ENCODE assay signal across 7 cellular contexts in the genomic region with DNA sequence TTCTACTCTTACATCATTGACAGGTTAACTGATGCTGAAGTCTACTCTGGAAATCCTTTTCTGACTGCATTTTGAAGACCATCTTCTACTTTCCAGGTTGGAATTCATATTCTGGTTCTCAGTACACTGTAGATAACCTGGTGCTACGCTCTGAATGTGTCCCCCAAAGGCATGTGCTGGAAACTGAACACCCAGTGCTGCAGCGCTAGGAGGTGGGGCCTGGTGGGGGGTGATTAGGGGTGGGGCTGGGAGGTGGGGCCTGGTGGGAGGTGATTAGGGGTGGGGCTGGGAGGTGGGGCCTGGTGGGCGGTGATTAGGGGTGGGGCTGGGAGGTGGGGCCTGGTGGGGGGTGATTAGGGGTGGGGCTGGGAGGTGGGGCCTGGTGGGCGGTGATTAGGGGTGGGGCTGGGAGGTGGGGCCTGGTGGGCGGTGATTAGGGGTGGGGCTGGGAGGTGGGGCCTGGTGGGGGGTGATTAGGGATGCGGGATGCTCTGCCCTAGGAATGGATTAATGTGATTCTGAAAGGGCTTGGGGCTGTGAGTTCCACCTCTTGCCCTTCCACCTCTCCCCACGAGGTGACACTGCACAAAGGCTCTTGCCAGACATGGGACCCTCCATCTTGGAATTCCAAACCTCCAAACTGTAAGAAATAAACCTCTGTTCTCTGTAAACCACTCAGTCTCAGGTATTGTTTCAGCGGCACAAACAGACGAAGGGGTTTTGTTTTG. TPM values are rescaled to one million over a fixed set of nuclear protein-coding genes. Genes with fewer than 3 reads are reported as not detected.
A peak's percentile ranks its signal among the peaks of the same experiment; 100 is the strongest.
DNase-seq lines count a peak whose midpoint lies in the region; ATAC-seq, FAIRE-seq and TF ChIP-seq lines count a peak whose summit lies in the region.
"Not testable (repeated sequence)": the region's sequence is repeated elsewhere in the genome, so short reads cannot be mapped to it uniquely, and the experiment has no call there.

No MANE protein-coding gene starts in this region.

- not testable (repeated sequence) for H3K9me3 Mint-ChIP-seq in CD8-positive, alpha-beta T cell

- peaks cover 74% of the 10 kb centered on the region for H3K4me1 Mint-ChIP-seq in CD8-positive, alpha-beta T cell (ENCODE audit: low read depth)

- CTCF ChIA-PET in CD8-positive, alpha-beta T cell (lab: Charles Lee); HEK293T (lab: Yijun Ruan, JAX); GM12878 (lab: Yijun Ruan, JAX): not testable (repeated sequence)

- TF ChIP-seq RAD21 in GM12878 (IDR thresholded peaks at IDR 0.05; ENCODE audit: insufficient read depth, low read depth, low read length): not testable (repeated sequence)

- H3K27ac Mint-ChIP-seq in CD8-positive, alpha-beta T cell: not testable (repeated sequence)

- H2AFZ ChIP-seq in GM12878 (ENCODE audit: control insufficient read depth, low read depth, low read length): not testable (repeated sequence)

- H3K27ac ChIP-seq in CD8-positive, alpha-beta T cell (ENCODE audit: low read depth, low read length); GM12878 (ENCODE audit: control insufficient read depth, insufficient read depth); kidney (ENCODE audit: low read depth in 2 of 2, low read length in 2 of 2): not testable (repeated sequence)

- FAIRE-seq in GM12878 (lab: Jason Lieb, UNC); kidney (lab: Jason Lieb, UNC): not testable (repeated sequence)

- H3K36me3 ChIP-seq in CD8-positive, alpha-beta T cell (ENCODE audit: insufficient read depth, low read length); GM12878 (ENCODE audit: control insufficient read depth in 2 of 2, insufficient read depth in 2 of 2, low read length in 1 of 2); kidney (ENCODE audit: control insufficient read depth in 1 of 2, insufficient read depth in 2 of 2, low read length in 2 of 2): not testable (repeated sequence)

- intact Hi-C loops in CD8-positive, alpha-beta T cell (cut with DNase I, micrococcal nuclease); GM12878 (cut with micrococcal nuclease; ENCODE audit: unreplicated experiment); kidney (cut with DNase I): not testable (repeated sequence)
- intact Hi-C loops in Right ventricle myocardium inferior (cut with DNase I): loop anchor here (10.0 kb wide), 1 partner anchor 58 kb away; no protein-coding TSS in a partner anchor

- TF ChIP-seq CTCF in CD8-positive, alpha-beta T cell (IDR thresholded peaks at IDR 0.05); GM12878 (IDR thresholded peaks at IDR 0.05 in 2 of 3, conservative IDR thresholded peaks at IDR 0.05 in 1 of 3; ENCODE audit: control insufficient read depth in 2 of 3, extremely low read depth in 1 of 3, insufficient read depth in 1 of 3, low read depth in 3 of 3, low read length in 3 of 3); kidney (IDR thresholded peaks at IDR 0.05; ENCODE audit: borderline replicate concordance, extremely low read depth, insufficient read depth): not testable (repeated sequence)

- H3K4me2 ChIP-seq in GM12878 (ENCODE audit: control insufficient read depth, insufficient read depth): not testable (repeated sequence)

- peak; percentile 60 for ATAC-seq in CD8-positive, alpha-beta T cell
- peak; percentile 39; the same call in 1 of the 3 replicates for ATAC-seq in GM12878
- ATAC-seq in Right ventricle myocardium inferior: not testable (repeated sequence)

- peak in 1 of 7 experiments; percentile 38 for DNase-seq in CD8-positive, alpha-beta T cell
- DNase-seq in HEK293T (ENCODE audit: extremely low spot score) (peak; percentile 41), NCI-H526 treated with DMSO at 0.1 percent for 48 hours (lab: John Stamatoyannopoulos, UW) (peak; percentile 12), SK-MEL-5 (ENCODE audit: low read depth, low spot score) (peak; percentile 37), Right ventricle myocardium inferior (ENCODE audit: missing footprints) (peak; percentile 11), kidney (peak; percentile 18)
- not testable (repeated sequence) for DNase-seq in GM12878 (ENCODE audit: low read depth, low spot score)

- POLR2A ChIA-PET in CD8-positive, alpha-beta T cell (lab: Charles Lee); HEK293T (lab: Yijun Ruan, JAX); GM12878 (lab: Charles Lee): not testable (repeated sequence)

- not testable (repeated sequence) for H3K4me3 Mint-ChIP-seq in CD8-positive, alpha-beta T cell

- TF ChIP-seq POLR2A in GM12878 (IDR thresholded peaks at IDR 0.05; ENCODE audit: low read depth, low read length): not testable (repeated sequence)

- SMC1A ChIA-PET in GM12878 (lab: Charles Lee; ENCODE audit: uncharacterized antibody, unreplicated experiment): not testable (repeated sequence)

- RAD21 ChIA-PET in GM12878 (lab: Charles Lee; ENCODE audit: unreplicated experiment): not testable (repeated sequence)

- not testable (repeated sequence) for H4K20me1 ChIP-seq in GM12878 (ENCODE audit: control insufficient read depth, insufficient read depth)

- H3K36me3 Mint-ChIP-seq in CD8-positive, alpha-beta T cell: peaks cover 12% of the 10 kb centered on the region

- TF ChIP-seq EP300 in GM12878 (IDR thresholded peaks at IDR 0.05; ENCODE audit: borderline replicate concordance in 1 of 2, control insufficient read depth in 1 of 2, low read depth in 2 of 2, low read length in 2 of 2): not testable (repeated sequence)

- H3K27me3 ChIP-seq in CD8-positive, alpha-beta T cell (ENCODE audit: insufficient read depth, low read length); GM12878 (replicated peaks in 1 of 2; ENCODE audit: control insufficient read depth in 2 of 2, insufficient read depth in 2 of 2, low read length in 1 of 2): not testable (repeated sequence)

- not testable (repeated sequence) for H3K9me3 ChIP-seq in CD8-positive, alpha-beta T cell (ENCODE audit: low read length); GM12878 (replicated peaks; ENCODE audit: control insufficient read depth, insufficient read depth, low read length); kidney (ENCODE audit: control insufficient read depth in 1 of 2, low read length in 2 of 2)

- H3K9ac ChIP-seq in GM12878 (ENCODE audit: control insufficient read depth, insufficient read depth, low read length); kidney (ENCODE audit: low read length in 2 of 2): not testable (repeated sequence)

- H3K4me3 ChIP-seq in CD8-positive, alpha-beta T cell (ENCODE audit: low read depth, low read length); GM12878; kidney (ENCODE audit: low read length in 2 of 2): not testable (repeated sequence)

- WGBS in GM12878 (ENCODE audit: insufficient coverage, insufficient replicate concordance, low lambda C conversion rate, missing lambda C conversion rate): 83% methylated on average over 5 of the region's 9 CpGs

- H3K4me1 ChIP-seq in CD8-positive, alpha-beta T cell (ENCODE audit: insufficient read depth, low read length): peaks cover 49% of the 10 kb centered on the region
- not testable (repeated sequence) for H3K4me1 ChIP-seq in GM12878 (ENCODE audit: control insufficient read depth, insufficient read depth, low read length)
- H3K4me1 ChIP-seq in kidney (ENCODE audit: control insufficient read depth in 1 of 2, insufficient read depth in 1 of 2, low read depth in 1 of 2, low read length in 2 of 2): peaks cover 0 to 23% of the 10 kb centered on the region in 2 donors

- not testable (repeated sequence) for H3K27me3 Mint-ChIP-seq in CD8-positive, alpha-beta T cell (ENCODE audit: low read depth)

- not testable (repeated sequence) for H3K79me2 ChIP-seq in GM12878 (ENCODE audit: control insufficient read depth, insufficient read depth, low read length)

- in situ Hi-C loops in SK-MEL-5 (cut with HindIII; ENCODE audit: low pct_unique_long_range_greater_than_20kb, low sequenced_read_pairs); GM12878 (cut with MboI): not testable (repeated sequence)

- BruUV-seq in GM12878 (replicated peaks; lab: Mats Ljungman, UMichigan): not testable (repeated sequence)

RNA-seq across cellular contexts. Expression of gene MOB2, which starts 26.1 kb away (rescaled TPM):
- 10 to 100 TPM; 33.2 to 37.3 TPM for total RNA-seq in CD8-positive, alpha-beta T cell
- 18.0 and 22.5 TPM in 2 replicates for total RNA-seq in SK-MEL-5 (2014; rRNA removed; shearing (Covaris generic))
- polyA plus RNA-seq in SK-MEL-5 (2015; cell fraction: cytosol; rRNA removed): 16.1 and 18.0 TPM in 2 replicates
- 39.9 and 56.5 TPM in 2 replicates for polyA plus RNA-seq in SK-MEL-5 (2015; cell fraction: nucleus; rRNA removed)
- 18.9 and 20.5 TPM in 2 replicates for total RNA-seq in GM12878 (2013; cell fraction: nucleolus; rRNA removed)
- 12.2 and 12.9 TPM in 2 replicates for total RNA-seq in GM12878 (2014; rRNA removed)
- total RNA-seq in GM12878 (2014; rRNA removed; fragmentation: Illumina TruSeq; extraction: Trizol): 13.5 and 13.9 TPM in 2 replicates
- 15.1 and 17.3 TPM in 2 replicates for total RNA-seq in GM12878 (2021)
- 5.9 TPM for polyA plus RNA-seq in GM12878 (2011; ENCODE audit: low read depth)
- 21.8 and 34.6 TPM in 2 replicates for polyA plus RNA-seq in GM12878 (2011; rRNA removed)
- polyA plus RNA-seq in GM12878 (2011; cell fraction: cytosol; rRNA removed): 50.0 and 55.6 TPM in 2 replicates
- polyA plus RNA-seq in GM12878 (2011; cell fraction: nucleus; rRNA removed): 52.1 and 59.3 TPM in 2 replicates
- polyA plus RNA-seq in GM12878 (2012): 20.1 and 22.8 TPM in 2 replicates
- polyA plus RNA-seq in GM12878 (2014; fragmentation: Illumina TruSeq; extraction: Trizol): 12.6 and 21.1 TPM in 2 replicates
- under 1 TPM; 0.10 to 0.49 TPM for polyA plus RNA-seq in GM12878 (2014; fragmentation: Nextera tagmentation; extraction: Ambion mirVana)
- polyA plus RNA-seq in GM12878 (2014; rRNA removed): 19.1 and 21.9 TPM in 2 replicates
- polyA plus RNA-seq in GM12878 (2016; fragmentation: Nextera tagmentation; extraction: Ambion mirVana): 10 to 100 TPM; 15.8 to 17.6 TPM
- polyA minus RNA-seq in GM12878 (2011; rRNA and poly(A)+ RNA removed): 30.4 and 31.2 TPM in 2 replicates
- 8.6 and 9.0 TPM in 2 replicates for polyA minus RNA-seq in GM12878 (2011; cell fraction: cytosol; rRNA and poly(A)+ RNA removed)
- polyA minus RNA-seq in GM12878 (2011; cell fraction: nucleus; rRNA and poly(A)+ RNA removed): 11.4 and 19.9 TPM in 2 replicates
- total RNA-seq in Right ventricle myocardium inferior: 48.7 TPM
- 51.7 TPM for total RNA-seq in kidney
- 50.7 TPM for polyA plus RNA-seq in kidney (ENCODE audit: insufficient read depth, low read depth, low replicate concordance)

RNA-seq across cellular contexts. Expression of gene DUSP8, which starts 59.4 kb away (rescaled TPM):
- 100 to 1,000 TPM; 123 to 130 TPM for total RNA-seq in CD8-positive, alpha-beta T cell
- total RNA-seq in SK-MEL-5 (2014; rRNA removed; shearing (Covaris generic)): 0.48 and 0.85 TPM in 2 replicates
- polyA plus RNA-seq in SK-MEL-5 (2015; cell fraction: cytosol; rRNA removed): 3.2 and 3.3 TPM in 2 replicates
- 1.7 and 4.6 TPM in 2 replicates for polyA plus RNA-seq in SK-MEL-5 (2015; cell fraction: nucleus; rRNA removed)
- 0.17 and 0.58 TPM in 2 replicates for total RNA-seq in GM12878 (2013; cell fraction: nucleolus; rRNA removed)
- total RNA-seq in GM12878 (2014; rRNA removed) (not detected in 2 replicates), GM12878 (2014; rRNA removed; fragmentation: Illumina TruSeq; extraction: Trizol) (not detected in 2 replicates), GM12878 (2021) (0.21 and 0.38 TPM in 2 replicates), Right ventricle myocardium inferior (10.5 TPM), kidney (9.1 TPM)
- 0.30 TPM for polyA plus RNA-seq in GM12878 (2011; ENCODE audit: low read depth)
- polyA plus RNA-seq in GM12878 (2011; rRNA removed) (0.26 and 1.7 TPM in 2 replicates), GM12878 (2014; fragmentation: Illumina TruSeq; extraction: Trizol) (0.04 TPM in 1 of 2 replicates, not detected in the other), GM12878 (2014; fragmentation: Nextera tagmentation; extraction: Ambion mirVana) (not detected), GM12878 (2014; rRNA removed) (0.09 and 0.14 TPM in 2 replicates), GM12878 (2016; fragmentation: Nextera tagmentation; extraction: Ambion mirVana) (not detected), kidney (ENCODE audit: insufficient read depth, low read depth, low replicate concordance) (1.9 TPM)
- 1.1 and 1.7 TPM in 2 replicates for polyA plus RNA-seq in GM12878 (2011; cell fraction: cytosol; rRNA removed)
- 2.1 and 3.6 TPM in 2 replicates for polyA plus RNA-seq in GM12878 (2011; cell fraction: nucleus; rRNA removed)
- polyA plus RNA-seq in GM12878 (2012): 1.00 and 1.8 TPM in 2 replicates
- 0.21 and 0.51 TPM in 2 replicates for polyA minus RNA-seq in GM12878 (2011; rRNA and poly(A)+ RNA removed)
- polyA minus RNA-seq in GM12878 (2011; cell fraction: cytosol; rRNA and poly(A)+ RNA removed): 0.27 TPM in 1 of 2 replicates, not detected in the other
- 0.36 and 0.38 TPM in 2 replicates for polyA minus RNA-seq in GM12878 (2011; cell fraction: nucleus; rRNA and poly(A)+ RNA removed)

Comparison
In these comparisons a context has a peak if more than half of its experiments do, and no peak if none do; other contexts are left out.
1. RNA of gene DUSP8, which starts 59.4 kb away (total RNA-seq): 123 to 130 TPM in CD8-positive, alpha-beta T cell; 10.5 TPM in Right ventricle myocardium inferior (single experiment), 9.1 TPM in kidney (single experiment), 0.48 to 0.85 TPM in SK-MEL-5 and 0.17 to 0.58 TPM in GM12878; every median in the first group is over 10 times any median in the second.